13 cellular contexts compared by ENCODE assay signal in the genomic region with DNA sequence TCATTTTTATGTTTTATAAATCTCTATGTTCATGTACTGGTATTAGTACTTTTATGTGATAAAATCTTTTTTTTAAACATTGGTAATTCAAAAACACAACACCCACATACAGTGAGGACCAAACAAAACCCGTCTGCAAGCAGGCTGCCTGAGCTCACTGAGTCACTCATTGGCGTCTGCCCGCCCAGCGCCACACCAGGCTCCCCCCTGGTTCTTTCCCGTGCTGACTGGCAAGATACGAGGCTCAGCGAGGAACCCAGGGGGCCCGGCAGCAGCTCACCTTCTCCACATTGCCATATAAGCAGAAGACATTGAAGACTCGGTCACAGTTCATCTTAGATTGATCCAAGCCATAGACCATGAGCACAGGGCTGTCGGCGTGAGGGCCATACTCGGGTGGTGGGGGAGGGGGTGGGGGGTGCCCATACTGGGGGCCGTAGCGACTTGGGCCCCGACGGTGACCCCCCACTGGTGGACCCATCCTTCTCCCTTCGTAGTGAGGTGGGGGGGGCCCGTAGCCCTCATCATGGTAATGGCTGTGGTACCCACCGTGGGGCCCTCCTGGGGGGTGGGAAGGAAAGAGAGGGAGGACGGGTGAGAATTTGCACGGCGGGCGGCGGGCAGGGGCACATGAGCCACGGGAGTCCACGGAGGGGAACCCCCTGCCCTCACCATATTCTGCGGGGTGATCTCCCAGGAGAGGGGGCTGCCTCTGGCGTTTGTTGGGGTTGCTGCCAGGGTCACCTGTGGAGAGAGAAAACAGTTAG. TPM values are rescaled to one million over a fixed set of nuclear protein-coding genes. Genes with fewer than 3 reads are reported as not detected.
DNase-seq lines count a peak whose midpoint lies in the region; ATAC-seq and TF ChIP-seq lines count a peak whose summit lies in the region.
"Had no signal": no experiment of that assay in that cellular context is flagged by ENCODE, and none has a peak within 500 bp of the region (broad histone marks: within the 10 kb centered on the region; RNA-seq: fewer than 3 reads in every experiment).

No MANE protein-coding gene starts in this region.

- H3K27ac ChIP-seq in PC-3 (ENCODE audit: low read length) = peak overlapping the region; percentile 99
- H3K27ac ChIP-seq in sigmoid colon = peak overlapping the region in 3 of 4 donors; percentile 6 to 35 (median 14)
- H3K27ac ChIP-seq: uterus had no signal

- CTCF ChIA-PET in PC-3 (lab: Charles Lee) = no interaction called here

- H3K4me2 ChIP-seq in PC-3 (ENCODE audit: low read length) = no peak overlapping the region

- no peak overlapping the region for H2AFZ ChIP-seq in PC-3 (ENCODE audit: low read length)

- POLR2A ChIA-PET in PC-3 (lab: Charles Lee; ENCODE audit: unreplicated experiment) = interaction anchor here (0.6 kb wide), 1 partner anchor 319 kb away, joined by 10 read pairs; no protein-coding TSS in a partner anchor

- H3K4me1 ChIP-seq in PC-3 (ENCODE audit: insufficient read depth, low read length) = peaks cover 53% of the 10 kb centered on the region
- peaks cover 0 to 26% (median 15%) of the 10 kb centered on the region in 4 donors for H3K4me1 ChIP-seq in sigmoid colon
- H3K4me1 ChIP-seq: uterus had no signal

- DNase-seq in activated CD4-positive, CD25-positive, alpha-beta regulatory T cell (lab: John Stamatoyannopoulos, UW) = no peak
- DNase-seq in PC-3 (no peak), sigmoid colon (no peak), GM20000 (ENCODE audit: low spot score) (no peak), epidermal melanocyte (ENCODE audit: insufficient read length, low spot score) (no peak)
- DNase-seq in central memory CD8-positive, alpha-beta T cell (ENCODE audit: low spot score in 2 of 2) = no peak
- DNase-seq: SIG-M5, uterus had no signal

- no peak for TF ChIP-seq POLR2A in sigmoid colon (IDR thresholded peaks at IDR 0.05)

- H3K36me3 Mint-ChIP-seq in central memory CD8-positive, alpha-beta T cell (ENCODE audit: insufficient read depth) = peaks cover 95% of the 10 kb centered on the region

- peak overlapping the region; percentile 83 for H3K27ac Mint-ChIP-seq in central memory CD8-positive, alpha-beta T cell (ENCODE audit: low read depth)

- 83 to 87% methylated on average over 28 of the region's 28 CpGs for WGBS in sigmoid colon, 2 donors

- H3K27me3 ChIP-seq in PC-3 (ENCODE audit: low read length) (no peaks in the 10 kb centered on the region), sigmoid colon (no peaks in the 10 kb centered on the region)
- H3K27me3 ChIP-seq: uterus had no signal

- peaks cover 16% of the 10 kb centered on the region; the same call in 1 of the 2 replicates for H4K20me1 ChIP-seq in PC-3 (ENCODE audit: low read length)

- H3K4me3 Mint-ChIP-seq in central memory CD8-positive, alpha-beta T cell = no peak overlapping the region
- H3K4me3 Mint-ChIP-seq: brain had no signal

- H3K9me3 Mint-ChIP-seq in central memory CD8-positive, alpha-beta T cell = no peaks in the 10 kb centered on the region
- H3K9me3 Mint-ChIP-seq: brain had no signal

- no peak for TF ChIP-seq CTCF in PC-3 (conservative IDR thresholded peaks at IDR 0.05; ENCODE audit: low read depth, low read length)
- TF ChIP-seq CTCF in sigmoid colon (IDR thresholded peaks at IDR 0.05) = no peak
- no peak for TF ChIP-seq CTCF in GM20000 (IDR thresholded peaks at IDR 0.05; ENCODE audit: extremely low read depth, missing control alignments)

- no peak overlapping the region for H3K9ac ChIP-seq in PC-3 (ENCODE audit: low read length)

- no peak overlapping the region for H3K4me3 ChIP-seq in PC-3 (ENCODE audit: low read length)
- no peak overlapping the region for H3K4me3 ChIP-seq in sigmoid colon
- H3K4me3 ChIP-seq: uterus had no signal

- no peaks in the 10 kb centered on the region for H3K9me2 ChIP-seq in PC-3 (replicated peaks; ENCODE audit: low read length)

- intact Hi-C loops in PC-3 (cut with micrococcal nuclease) = loop anchor here (5.0 kb wide), 2 partner anchors 108 to 203 kb away; no protein-coding TSS in a partner anchor
- intact Hi-C loops in sigmoid colon (cut with DNase I) = loop anchor here (10.0 kb wide), 1 partner anchor 195 kb away; a partner anchor contains a TSS

- no peaks in the 10 kb centered on the region for H3K9me3 ChIP-seq in PC-3 (ENCODE audit: low read length)
- H3K9me3 ChIP-seq in sigmoid colon = no peaks in the 10 kb centered on the region
- H3K9me3 ChIP-seq: uterus had no signal

- peak; percentile 35 to 39 for ATAC-seq in activated CD4-positive, CD25-positive, alpha-beta regulatory T cell treated with anti-CD3 and anti-CD28 coated beads, Interleukin-2, amount 50 U/mL, for 24 hours
- ATAC-seq in PC-3 (no peak), HG03039 (IDR thresholded peaks at IDR 0.05; ENCODE audit: unreplicated experiment) (no peak)
- no peak for ATAC-seq in central memory CD8-positive, alpha-beta T cell (replicated peaks; ENCODE audit: extremely low read depth, poor library complexity, severe bottlenecking)

- H3K79me2 ChIP-seq in PC-3 (ENCODE audit: low read length) = peaks cover 45% of the 10 kb centered on the region

- peaks cover 54% of the 10 kb centered on the region for H3K4me1 Mint-ChIP-seq in central memory CD8-positive, alpha-beta T cell

- H3K36me3 ChIP-seq in PC-3 (ENCODE audit: low read depth, low read length) (peaks cover 67% of the 10 kb centered on the region), sigmoid colon (peaks cover 75 to 98% (median 87%) of the 10 kb centered on the region in 4 donors)
- H3K36me3 ChIP-seq: uterus had no signal

- H3K27me3 Mint-ChIP-seq in central memory CD8-positive, alpha-beta T cell = no peaks in the 10 kb centered on the region

- no TSS peak for BruUV-seq in PC-3 (replicated peaks; lab: Mats Ljungman, UMichigan)

- TF ChIP-seq EP300 in sigmoid colon (IDR thresholded peaks at IDR 0.05) = no peak

- peaks cover 14% of the 10 kb centered on the region for H3F3A ChIP-seq in PC-3 (ENCODE audit: low read length, unreplicated experiment)

RNA-seq across cellular contexts. Expression of a gene that starts 8.4 kb away (rescaled TPM):
- total RNA-seq in PC-3 (2014; rRNA removed) = 41.8 and 78.9 TPM in 2 replicates
- total RNA-seq in sigmoid colon = 100 to 1,000 TPM in 3 of 4 donors, 10 to 100 TPM in 1; 99.5 to 149 (median 120) TPM
- 100 to 1,000 TPM; 348 to 548 (median 422) TPM for polyA plus RNA-seq in sigmoid colon

RNA-seq across cellular contexts. Expression of a gene that starts 9.8 kb away (rescaled TPM):
- total RNA-seq in PC-3 (2014; rRNA removed) (315 and 331 TPM in 2 replicates), sigmoid colon (100 to 1,000 TPM; 140 to 201 (median 171) TPM)
- polyA plus RNA-seq in sigmoid colon = 100 to 1,000 TPM; 115 to 206 (median 129) TPM

RNA-seq across cellular contexts. Expression of a gene that starts 27.3 kb away (rescaled TPM):
- 0.51 TPM in 1 of 2 replicates, not detected in the other for total RNA-seq in PC-3 (2014; rRNA removed)
- total RNA-seq in sigmoid colon = 10 to 100 TPM in 1 of 4 donors, 1 to 10 TPM in 2, under 1 TPM in 1; 0.33 to 13.2 (median 4.4) TPM
- polyA plus RNA-seq in sigmoid colon = 1,000 to 10,000 TPM; 2,620 to 9,832 (median 7,672) TPM
- total RNA-seq: G401, osteocyte had no signal

RNA-seq across cellular contexts. Expression of a gene that starts 38.1 kb away (rescaled TPM):
- total RNA-seq in PC-3 (2014; rRNA removed) (1.2 and 3.2 TPM in 2 replicates), sigmoid colon (10 to 100 TPM in 1 of 4 donors, 1 to 10 TPM in 3; 3.5 to 15.8 (median 4.7) TPM)
- 10 to 100 TPM in 1 of 3 donors, 1 to 10 TPM in 2; 3.7 to 17.6 (median 4.8) TPM for polyA plus RNA-seq in sigmoid colon
- total RNA-seq: osteocyte had no signal

RNA-seq across cellular contexts. Expression of a gene that starts 51.0 kb away (rescaled TPM):
- total RNA-seq in PC-3 (2014; rRNA removed) (not detected in 2 replicates), sigmoid colon (1 to 10 TPM in 1 of 4 donors, not detected in 3; 3.0 TPM)
- polyA plus RNA-seq in sigmoid colon = 1 to 10 TPM in 1 of 3 donors, not detected in 2; 1.2 TPM
- total RNA-seq: G401, osteocyte had no signal

Comparison
In these comparisons a context has a peak if more than half of its experiments do, and no peak if none do; other contexts are left out.
1. ATAC-seq: peak in activated CD4-positive, CD25-positive, alpha-beta regulatory T cell treated with anti-CD3 and anti-CD28 coated beads, Interleukin-2, amount 50 U/mL, for 24 hours (2 of 2); none in PC-3 (single experiment), central memory CD8-positive, alpha-beta T cell (single experiment) and HG03039 (single experiment).